In genomic region chr18:32435631-32436500, GRCh38 we compare ENCODE assay signal across 18 cellular contexts. TPM values are rescaled to one million over a fixed set of nuclear protein-coding genes. Genes with fewer than 3 reads are reported as not detected.
DNase-seq lines count a peak whose midpoint lies in the region; ATAC-seq and TF ChIP-seq lines count a peak whose summit lies in the region.
"Had no signal": no experiment of that assay in that cellular context is flagged by ENCODE, and none has a peak within 500 bp of the region (broad histone marks: within the 10 kb centered on the region; RNA-seq: fewer than 3 reads in every experiment).

No MANE protein-coding gene starts in this region.

- peak in 1 of 4 donors; percentile 17 for TF ChIP-seq EP300 in upper lobe of left lung (IDR thresholded peaks at IDR 0.05)

- TF ChIP-seq POLR2A in upper lobe of left lung (IDR thresholded peaks at IDR 0.05), result no peak

- H3K36me3 ChIP-seq in cardiac muscle cell (no peaks in the 10 kb centered on the region), right atrium auricular region (no peaks in the 10 kb centered on the region), lung (ENCODE audit: control insufficient read depth in 2 of 2, insufficient read depth in 2 of 2, low read length in 2 of 2) (no peaks in the 10 kb centered on the region), upper lobe of left lung (no peaks in the 10 kb centered on the region)

- H3K4me3 ChIP-seq in cardiac muscle cell, result no peak overlapping the region
- no peak overlapping the region for H3K4me3 ChIP-seq in right atrium auricular region
- H3K4me3 ChIP-seq in lung, result no peak overlapping the region
- no peak overlapping the region for H3K4me3 ChIP-seq in upper lobe of left lung
- H3K4me3 ChIP-seq: GM12878 had no signal

- TF ChIP-seq CTCF in cardiac muscle cell (IDR thresholded peaks at IDR 0.05; ENCODE audit: low read depth, low read length) (no peak), right atrium auricular region (IDR thresholded peaks at IDR 0.05) (no peak), lung (IDR thresholded peaks at IDR 0.05; ENCODE audit: control extremely low read depth, extremely low read depth) (no peak), upper lobe of left lung (IDR thresholded peaks at IDR 0.05) (no peak)

- H3K27me3 ChIP-seq in cardiac muscle cell, result no peaks in the 10 kb centered on the region
- no peaks in the 10 kb centered on the region for H3K27me3 ChIP-seq in right atrium auricular region
- H3K27me3 ChIP-seq in lung (ENCODE audit: control insufficient read depth, insufficient read depth), result no peaks in the 10 kb centered on the region
- H3K27me3 ChIP-seq in upper lobe of left lung, result no peaks in the 10 kb centered on the region

- no peak for ATAC-seq in Right ventricle myocardium inferior
- no peak for ATAC-seq in lung (ENCODE audit: insufficient read depth, low FRiP score)
- ATAC-seq in upper lobe of left lung (ENCODE audit: low FRiP score in 2 of 2), result peak; percentile 29 to 69
- ATAC-seq: CD8-positive, alpha-beta T cell; GM12878; HCT116 had no signal

- intact Hi-C loops in Right ventricle myocardium inferior (cut with DNase I), result no loop called here
- intact Hi-C loops in head of caudate nucleus (cut with DNase I), result no loop called here

- H3K9me3 ChIP-seq in cardiac muscle cell (ENCODE audit: low read depth), result no peaks in the 10 kb centered on the region
- peaks cover 0 to 13% of the 10 kb centered on the region in 2 donors for H3K9me3 ChIP-seq in right atrium auricular region
- peaks cover 0 to 3% of the 10 kb centered on the region in 2 donors for H3K9me3 ChIP-seq in lung (ENCODE audit: control insufficient read depth in 2 of 2, insufficient read depth in 1 of 2, low read length in 1 of 2)
- no peaks in the 10 kb centered on the region for H3K9me3 ChIP-seq in upper lobe of left lung

- H3K4me1 ChIP-seq in cardiac muscle cell (ENCODE audit: low read depth) (peaks cover 51% of the 10 kb centered on the region), right atrium auricular region (peaks cover 0 to 69% of the 10 kb centered on the region in 2 donors), lung (ENCODE audit: control insufficient read depth in 2 of 2, insufficient read depth in 2 of 2, low read length in 2 of 2) (peaks cover 5 to 12% of the 10 kb centered on the region in 2 donors), upper lobe of left lung (peaks cover 0 to 7% (median 3%) of the 10 kb centered on the region in 4 donors)

- DNase-seq in cardiac muscle cell (ENCODE audit: low read depth in 1 of 2, low spot score in 1 of 2), result peak in 1 of 2 donors; percentile 21
- DNase-seq in Right ventricle myocardium inferior (ENCODE audit: missing footprints), result no peak
- DNase-seq in right atrium auricular region (ENCODE audit: low spot score), result no peak
- DNase-seq in lung (ENCODE audit: low spot score), result peak; percentile 53
- peak in 1 of 2 donors; percentile 41 for DNase-seq in upper lobe of left lung
- DNase-seq in activated T-cell treated with anti-CD3 and anti-CD28 coated beads, Interleukin-2, amount 50 U/mL, for 48 hours, result no peak
- DNase-seq in HCEC 1CT, result no peak
- no peak for DNase-seq in head of caudate nucleus
- DNase-seq: CD8-positive, alpha-beta T cell; GDM1; NCI-H1417 treated with DMSO at 0.1 percent for 48 hours; NCI-H1930; NCI-H2171 treated with DMSO at 0.1 percent for 48 hours; NCI-H446 treated with DMSO at 0.1 percent for 48 hours; NCI-H748 treated with DMSO at 0.1 percent for 48 hours had no signal

- peak overlapping the region; percentile 61 for H3K27ac ChIP-seq in cardiac muscle cell
- H3K27ac ChIP-seq in right atrium auricular region, result peak overlapping the region; percentile 46 to 77
- H3K27ac ChIP-seq in lung (ENCODE audit: low read depth in 1 of 2, low read length in 1 of 2), result peak overlapping the region in 1 of 2 donors; percentile 21
- peak overlapping the region in 1 of 4 donors; percentile 2 for H3K27ac ChIP-seq in upper lobe of left lung

- 68 to 89% methylated on average over 5 of the region's 5 CpGs for whole genome bisulfite sequencing in lung, 2 donors
- WGBS in upper lobe of left lung, 2 donors, result 63% methylated on average over 5 of the region's 5 CpGs

RNA-seq across cellular contexts. Expression of gene GAREM1, which starts 34.8 kb away (rescaled TPM):
- 9.1 and 14.2 TPM in 2 replicates for total RNA-seq in cardiac muscle cell
- polyA plus RNA-seq in cardiac muscle cell, result 17.3 and 23.2 TPM in 2 replicates
- total RNA-seq in Right ventricle myocardium inferior, result 22.7 TPM
- total RNA-seq in right atrium auricular region, result 10 to 100 TPM; 13.6 to 19.3 TPM
- total RNA-seq in lung, result 10 to 100 TPM; 12.6 to 13.7 TPM
- 1 to 10 TPM; 3.0 to 4.4 TPM for polyA plus RNA-seq in lung
- total RNA-seq in upper lobe of left lung, result 10 to 100 TPM in 4 of 6 donors, 1 to 10 TPM in 2; 8.1 to 21.0 (median 13.7) TPM
- total RNA-seq: A172 had no signal

Comparison
In these comparisons a context has a peak if more than half of its experiments do, and no peak if none do; other contexts are left out.
1. ATAC-seq: peak in upper lobe of left lung (2 of 2); none in Right ventricle myocardium inferior (single experiment) and lung (single experiment).